ENCODE assay signal across 28 cellular contexts in genomic region chr10:51231754-51232153, GRCh38.
DNase-seq lines count a peak whose midpoint lies in the region; ATAC-seq, FAIRE-seq and TF ChIP-seq lines count a peak whose summit lies in the region.
"Had no signal": no experiment of that assay in that cellular context is flagged by ENCODE, and none has a peak within 500 bp of the region (broad histone marks: within the 10 kb centered on the region; RNA-seq: fewer than 3 reads in every experiment).

No MANE protein-coding gene starts in this region.

- no peaks in the 10 kb centered on the region for H3K4me1 Mint-ChIP-seq in activated T-helper 1 cell treated with anti-CD3 and anti-CD28 coated beads, Interleukin-12 subunit alpha, Interleukin-12 subunit beta, Interleukin-2, Interleukin-4 antibody, amounts not matched to agents 30 ng/mL and 10 ng/mL and 1 ng/mL, durations not matched to agents 14 hours and 24 hours and 36 hours (ENCODE audit: low read depth)
- H3K4me1 Mint-ChIP-seq in stimulated activated naive B cell treated with anti-CD40 and anti-IgM and Interleukin-4, amounts not matched to agents 10 μg/mL and 1 μg/mL and 100 μg/mL, for 72 hours: no peaks in the 10 kb centered on the region
- H3K4me1 Mint-ChIP-seq: activated naive CD8-positive, alpha-beta T cell treated with anti-CD3 and anti-CD28 coated beads, Interleukin-2, amount 10 ng/mL, durations not matched to agents 7 days and 5 days; immature natural killer cell; stimulated activated effector memory CD8-positive, alpha-beta T cell treated with anti-CD3 and anti-CD28 coated beads, Interleukin-12 subunit alpha, Interleukin-12 subunit beta, amount 100 ng/mL, for 72 hours had no signal

- DNase-seq in Ammon's horn (ENCODE audit: low spot score): peak; percentile 3
- no peak for DNase-seq in activated T-helper 1 cell treated with anti-CD3 and anti-CD28 coated beads, Interleukin-12 subunit alpha, Interleukin-12 subunit beta, Interleukin-2, Interleukin-4 antibody, amounts not matched to agents 30 ng/mL and 10 ng/mL and 1 ng/mL, durations not matched to agents 14 hours and 24 hours and 36 hours (ENCODE audit: low spot score)
- DNase-seq in stimulated activated naive B cell treated with anti-CD40 and anti-IgM and Interleukin-4, amounts not matched to agents 10 μg/mL and 1 μg/mL and 100 μg/mL, for 72 hours: no peak
- DNase-seq in coronary artery (ENCODE audit: low spot score): no peak
- DNase-seq: activated CD4-positive, alpha-beta T cell treated with anti-CD3 and anti-CD28 coated beads, Interleukin-2, amount 50 U/mL, for 1 hour; activated CD8-positive, alpha-beta memory T cell treated with anti-CD3 and anti-CD28 coated beads, Interleukin-2, amount 50 U/mL, for 4 hours; activated naive CD8-positive, alpha-beta T cell treated with anti-CD3 and anti-CD28 coated beads, Interleukin-2, amount 10 ng/mL, durations not matched to agents 7 days and 5 days; AML-193; body of pancreas; endodermal cell; HFFc6; immature natural killer cell; IMR-90; NCI-H1930; NCI-H226; NCI-H82; occipital lobe; OCI-M1; SJCRH30 had no signal

- H3K36me3 ChIP-seq in HEK293 (ENCODE audit: control insufficient read depth in 2 of 2, insufficient read depth in 1 of 2, low read length in 2 of 2): no peaks in the 10 kb centered on the region
- no peaks in the 10 kb centered on the region for H3K36me3 ChIP-seq in parathyroid adenoma (ENCODE audit: control insufficient read depth, insufficient read depth, low read length)
- H3K36me3 ChIP-seq: SJCRH30 had no signal

- H3K27me3 Mint-ChIP-seq in activated T-helper 1 cell treated with anti-CD3 and anti-CD28 coated beads, Interleukin-12 subunit alpha, Interleukin-12 subunit beta, Interleukin-2, Interleukin-4 antibody, amounts not matched to agents 30 ng/mL and 10 ng/mL and 1 ng/mL, durations not matched to agents 14 hours and 24 hours and 36 hours (ENCODE audit: insufficient read depth): peaks cover 1% of the 10 kb centered on the region
- H3K27me3 Mint-ChIP-seq in stimulated activated naive B cell treated with anti-CD40 and anti-IgM and Interleukin-4, amounts not matched to agents 10 μg/mL and 1 μg/mL and 100 μg/mL, for 72 hours: no peaks in the 10 kb centered on the region
- H3K27me3 Mint-ChIP-seq: activated naive CD8-positive, alpha-beta T cell treated with anti-CD3 and anti-CD28 coated beads, Interleukin-2, amount 10 ng/mL, durations not matched to agents 7 days and 5 days had no signal

- H3K9me3 ChIP-seq in HEK293 (ENCODE audit: control insufficient read depth, insufficient read depth, low read depth, low read length) (no peaks in the 10 kb centered on the region), parathyroid adenoma (ENCODE audit: control insufficient read depth, low read length) (no peaks in the 10 kb centered on the region)
- H3K9me3 ChIP-seq: body of pancreas, SJCRH30 had no signal

- no peaks in the 10 kb centered on the region for H3K9me3 Mint-ChIP-seq in activated T-helper 1 cell treated with anti-CD3 and anti-CD28 coated beads, Interleukin-12 subunit alpha, Interleukin-12 subunit beta, Interleukin-2, Interleukin-4 antibody, amounts not matched to agents 30 ng/mL and 10 ng/mL and 1 ng/mL, durations not matched to agents 14 hours and 24 hours and 36 hours
- no peaks in the 10 kb centered on the region for H3K9me3 Mint-ChIP-seq in stimulated activated naive B cell treated with anti-CD40 and anti-IgM and Interleukin-4, amounts not matched to agents 10 μg/mL and 1 μg/mL and 100 μg/mL, for 72 hours
- H3K9me3 Mint-ChIP-seq: activated naive CD8-positive, alpha-beta T cell treated with anti-CD3 and anti-CD28 coated beads, Interleukin-2, amount 10 ng/mL, durations not matched to agents 7 days and 5 days; endodermal cell; HFFc6; immature natural killer cell; stimulated activated effector memory CD8-positive, alpha-beta T cell treated with anti-CD3 and anti-CD28 coated beads, Interleukin-12 subunit alpha, Interleukin-12 subunit beta, amount 100 ng/mL, for 72 hours; T-helper 1 cell treated with Interleukin-12 subunit alpha and Interleukin-12 subunit beta and Interleukin-4 antibody, amounts not matched to agents 30 μg/mL and 1 μg/mL, for 36 hours had no signal

- TF ChIP-seq CTCF in HEK293 (tag by site-specific recombination; IDR thresholded peaks at IDR 0.05) (no peak), parathyroid adenoma (IDR thresholded peaks at IDR 0.05) (no peak), coronary artery (IDR thresholded peaks at IDR 0.05) (no peak)

- no peak overlapping the region for H3K9ac ChIP-seq in parathyroid adenoma

- H3K4me3 Mint-ChIP-seq in activated T-helper 1 cell treated with anti-CD3 and anti-CD28 coated beads, Interleukin-12 subunit alpha, Interleukin-12 subunit beta, Interleukin-2, Interleukin-4 antibody, amounts not matched to agents 30 ng/mL and 10 ng/mL and 1 ng/mL, durations not matched to agents 14 hours and 24 hours and 36 hours: no peak overlapping the region
- no peak overlapping the region for H3K4me3 Mint-ChIP-seq in stimulated activated naive B cell treated with anti-CD40 and anti-IgM and Interleukin-4, amounts not matched to agents 10 μg/mL and 1 μg/mL and 100 μg/mL, for 72 hours
- H3K4me3 Mint-ChIP-seq: activated naive CD8-positive, alpha-beta T cell treated with anti-CD3 and anti-CD28 coated beads, Interleukin-2, amount 10 ng/mL, durations not matched to agents 7 days and 5 days; endodermal cell; HFFc6; immature natural killer cell; stimulated activated effector memory CD8-positive, alpha-beta T cell treated with anti-CD3 and anti-CD28 coated beads, Interleukin-12 subunit alpha, Interleukin-12 subunit beta, amount 100 ng/mL, for 72 hours; T-helper 1 cell treated with Interleukin-12 subunit alpha and Interleukin-12 subunit beta and Interleukin-4 antibody, amounts not matched to agents 30 μg/mL and 1 μg/mL, for 36 hours had no signal

- POLR2A ChIA-PET in HEK293 (lab: Yijun Ruan, JAX): interaction anchor here (0.6 kb wide), 1 partner anchor 9 kb away, joined by 3 read pairs; no protein-coding TSS in a partner anchor

- H3K4me3 ChIP-seq in HEK293 (ENCODE audit: low read depth, low read length) (no peak overlapping the region), parathyroid adenoma (ENCODE audit: low read depth, low read length) (no peak overlapping the region), coronary artery (no peak overlapping the region)
- H3K4me3 ChIP-seq: body of pancreas, lung, SJCRH30 had no signal

- peak overlapping the region; percentile 21 for H2AFZ ChIP-seq in parathyroid adenoma

- no peak overlapping the region for H3K4me2 ChIP-seq in parathyroid adenoma (ENCODE audit: low read length)

- peak; percentile 39 for FAIRE-seq in endometrium (lab: Jason Lieb, UNC)
- FAIRE-seq: colon had no signal

- CTCF ChIA-PET in HEK293 (lab: Yijun Ruan, JAX): interaction anchor here (0.5 kb wide), 1 partner anchor 10 kb away, joined by 3 read pairs; no protein-coding TSS in a partner anchor

- H3K79me2 ChIP-seq in parathyroid adenoma: peaks cover 3% of the 10 kb centered on the region

- no peak overlapping the region for H3K27ac ChIP-seq in HEK293 (ENCODE audit: extremely low read depth, low read depth, low read length)
- no peak overlapping the region for H3K27ac ChIP-seq in parathyroid adenoma
- peak overlapping the region in 1 of 2 donors; percentile 19 for H3K27ac ChIP-seq in coronary artery
- H3K27ac ChIP-seq: body of pancreas, SJCRH30 had no signal

- no peaks in the 10 kb centered on the region for H3K27me3 ChIP-seq in parathyroid adenoma (ENCODE audit: control insufficient read depth, insufficient read depth, low read length)
- H3K27me3 ChIP-seq: body of pancreas, SJCRH30 had no signal

- no peaks in the 10 kb centered on the region for H3K36me3 Mint-ChIP-seq in activated T-helper 1 cell treated with anti-CD3 and anti-CD28 coated beads, Interleukin-12 subunit alpha, Interleukin-12 subunit beta, Interleukin-2, Interleukin-4 antibody, amounts not matched to agents 30 ng/mL and 10 ng/mL and 1 ng/mL, durations not matched to agents 14 hours and 24 hours and 36 hours (ENCODE audit: low read depth)
- no peaks in the 10 kb centered on the region for H3K36me3 Mint-ChIP-seq in stimulated activated naive B cell treated with anti-CD40 and anti-IgM and Interleukin-4, amounts not matched to agents 10 μg/mL and 1 μg/mL and 100 μg/mL, for 72 hours
- H3K36me3 Mint-ChIP-seq: activated naive CD8-positive, alpha-beta T cell treated with anti-CD3 and anti-CD28 coated beads, Interleukin-2, amount 10 ng/mL, durations not matched to agents 7 days and 5 days; immature natural killer cell; stimulated activated effector memory CD8-positive, alpha-beta T cell treated with anti-CD3 and anti-CD28 coated beads, Interleukin-12 subunit alpha, Interleukin-12 subunit beta, amount 100 ng/mL, for 72 hours had no signal

- H3K27ac Mint-ChIP-seq in activated T-helper 1 cell treated with anti-CD3 and anti-CD28 coated beads, Interleukin-12 subunit alpha, Interleukin-12 subunit beta, Interleukin-2, Interleukin-4 antibody, amounts not matched to agents 30 ng/mL and 10 ng/mL and 1 ng/mL, durations not matched to agents 14 hours and 24 hours and 36 hours: no peak overlapping the region
- H3K27ac Mint-ChIP-seq in stimulated activated naive B cell treated with anti-CD40 and anti-IgM and Interleukin-4, amounts not matched to agents 10 μg/mL and 1 μg/mL and 100 μg/mL, for 72 hours: no peak overlapping the region
- H3K27ac Mint-ChIP-seq: activated naive CD8-positive, alpha-beta T cell treated with anti-CD3 and anti-CD28 coated beads, Interleukin-2, amount 10 ng/mL, durations not matched to agents 7 days and 5 days; endodermal cell; HFFc6; immature natural killer cell; stimulated activated effector memory CD8-positive, alpha-beta T cell treated with anti-CD3 and anti-CD28 coated beads, Interleukin-12 subunit alpha, Interleukin-12 subunit beta, amount 100 ng/mL, for 72 hours; T-helper 1 cell treated with Interleukin-12 subunit alpha and Interleukin-12 subunit beta and Interleukin-4 antibody, amounts not matched to agents 30 μg/mL and 1 μg/mL, for 36 hours had no signal

- intact Hi-C loops in activated T-helper 1 cell treated with anti-CD3 and anti-CD28 coated beads, Interleukin-12 subunit alpha, Interleukin-12 subunit beta, Interleukin-2, Interleukin-4 antibody, amounts not matched to agents 30 ng/mL and 10 ng/mL and 1 ng/mL, durations not matched to agents 14 hours and 24 hours and 36 hours (cut with micrococcal nuclease): no loop called here

- H3K4me1 ChIP-seq in HEK293 (ENCODE audit: control insufficient read depth, insufficient read depth, low read length): peaks cover 15% of the 10 kb centered on the region
- H3K4me1 ChIP-seq in parathyroid adenoma: peaks cover 51% of the 10 kb centered on the region
- H3K4me1 ChIP-seq: body of pancreas, SJCRH30 had no signal

- no peak for ATAC-seq in stimulated activated naive B cell treated with anti-CD40 and anti-IgM and Interleukin-4, amounts not matched to agents 10 μg/mL and 1 μg/mL and 100 μg/mL, for 72 hours (replicated peaks)
- ATAC-seq in HG02938 (IDR thresholded peaks at IDR 0.05; ENCODE audit: unreplicated experiment): no peak
- ATAC-seq: body of pancreas; sciatic nerve; stimulated activated effector memory CD8-positive, alpha-beta T cell treated with anti-CD3 and anti-CD28 coated beads, Interleukin-12 subunit alpha, Interleukin-12 subunit beta, amount 100 ng/mL, for 72 hours had no signal
